ENCODE assay signal across 9 cellular contexts in genomic region chrX:40157228-40158035, GRCh38. TPM values are rescaled to one million over a fixed set of nuclear protein-coding genes. Genes with fewer than 3 reads are reported as not detected.
DNase-seq lines count a peak whose midpoint lies in the region; ATAC-seq, FAIRE-seq and TF ChIP-seq lines count a peak whose summit lies in the region.
"Had no signal": no experiment of that assay in that cellular context is flagged by ENCODE, and none has a peak within 500 bp of the region (broad histone marks: within the 10 kb centered on the region; RNA-seq: fewer than 3 reads in every experiment).

No MANE protein-coding gene starts in this region.

- no peak for ATAC-seq in GM19455 (IDR thresholded peaks at IDR 0.05; ENCODE audit: unreplicated experiment)
- no peak for ATAC-seq in GM19351 (IDR thresholded peaks at IDR 0.05; ENCODE audit: unreplicated experiment)

- DNase-seq in HAP-1 (ENCODE audit: low spot score in 2 of 2) (peak; percentile 62 to 76), bronchial epithelial cell (ENCODE audit: low read depth) (no peak)
- no peak for DNase-seq in stimulated activated CD4-positive, alpha-beta T cell treated with anti-CD3 and anti-CD28 coated beads, Interleukin-4, amount 100 ng/mL, for 4 hours
- DNase-seq in activated CD4-positive, alpha-beta T cell treated with anti-CD3 and anti-CD28 coated beads for 1 hour: no peak

- H3K27me3 ChIP-seq in HAP-1 (ENCODE audit: low read depth): no peaks in the 10 kb centered on the region
- no peaks in the 10 kb centered on the region for H3K27me3 ChIP-seq in bronchial epithelial cell (ENCODE audit: control insufficient read depth, insufficient read depth, low read length)
- no peaks in the 10 kb centered on the region for H3K27me3 ChIP-seq in muscle layer of duodenum (ENCODE audit: low read depth, low read length)

- H3K9me3 ChIP-seq in HAP-1: no peaks in the 10 kb centered on the region
- H3K9me3 ChIP-seq in muscle layer of duodenum (ENCODE audit: control insufficient read depth in 1 of 2, low read length in 2 of 2): no peaks in the 10 kb centered on the region

- H3K27ac ChIP-seq in 22Rv1 (peak overlapping the region; percentile 94), muscle layer of duodenum (ENCODE audit: low read length) (peak overlapping the region; percentile 16)
- H3K27ac ChIP-seq: KMS-11 had no signal

- H3K4me1 ChIP-seq in HAP-1: peaks cover 52% of the 10 kb centered on the region
- peaks cover 0 to 3% of the 10 kb centered on the region in 2 donors for H3K4me1 ChIP-seq in muscle layer of duodenum (ENCODE audit: control insufficient read depth in 1 of 2, insufficient read depth in 2 of 2, low read length in 2 of 2)

- H3K4me3 ChIP-seq in HAP-1: peak overlapping the region; percentile 32
- peak overlapping the region; percentile 46 for H3K4me3 ChIP-seq in bronchial epithelial cell (ENCODE audit: low read depth, low read length)
- H3K4me3 ChIP-seq in muscle layer of duodenum (ENCODE audit: low read depth in 1 of 2, low read length in 2 of 2): peak overlapping the region; percentile 33 to 53

- no peak for FAIRE-seq in bronchial epithelial cell (lab: Jason Lieb, UNC)

- no peak for TF ChIP-seq CTCF in 22Rv1 (IDR thresholded peaks at IDR 0.05)
- TF ChIP-seq CTCF in bronchial epithelial cell (IDR thresholded peaks at IDR 0.05; ENCODE audit: insufficient read depth, low read length, severe bottlenecking): no peak

- in situ Hi-C loops in HAP-1 (cut with MboI; ENCODE audit: low sequenced_read_pairs): no loop called here

- H3K36me3 ChIP-seq in HAP-1 (replicated peaks) (no peaks in the 10 kb centered on the region), bronchial epithelial cell (ENCODE audit: control insufficient read depth, insufficient read depth, low read length) (no peaks in the 10 kb centered on the region), muscle layer of duodenum (ENCODE audit: control insufficient read depth in 1 of 2, insufficient read depth in 2 of 2, low read length in 2 of 2) (no peaks in the 10 kb centered on the region)

RNA-seq across cellular contexts. Expression of gene BCOR, which starts 59.7 kb away (rescaled TPM):
- 6.1 and 10.4 TPM in 2 replicates for total RNA-seq in bronchial epithelial cell

Comparison
In these comparisons a context has a peak if more than half of its experiments do, and no peak if none do; other contexts are left out.
1. DNase-seq: peak in HAP-1 (2 of 2); none in bronchial epithelial cell (single experiment), stimulated activated CD4-positive, alpha-beta T cell treated with anti-CD3 and anti-CD28 coated beads, Interleukin-4, amount 100 ng/mL, for 4 hours (0 of 2) and activated CD4-positive, alpha-beta T cell treated with anti-CD3 and anti-CD28 coated beads for 1 hour (single experiment).
2. Peak in every context shown above with its lines, with median percentiles within 50 percentile points of each other: H3K4me3 ChIP-seq.